ENCODE assay signal across 37 cellular contexts in genomic region chr4:173382349-173382748, GRCh38. TPM values are rescaled to one million over a fixed set of nuclear protein-coding genes. Genes with fewer than 3 reads are reported as not detected.
"Had no signal": no experiment of that assay in that cellular context is flagged by ENCODE, and none has a peak within 500 bp of the region (broad histone marks: within the 10 kb centered on the region; RNA-seq: fewer than 3 reads in every experiment).

No MANE protein-coding gene starts in this region.

- H3K9me3 Mint-ChIP-seq: activated B cell treated with CpG ODN at 0.5 μM for 24 hours; activated CD4-positive, alpha-beta memory T cell treated with anti-CD3 and anti-CD28 coated beads for 36 hours; activated CD8-positive, alpha-beta T cell treated with anti-CD3 and anti-CD28 coated beads for 36 hours; activated naive CD4-positive, alpha-beta T cell treated with anti-CD3 and anti-CD28 coated beads, Interleukin-2, amount 10 ng/mL, durations not matched to agents 7 days and 5 days; activated naive CD4-positive, alpha-beta T cell treated with anti-CD3 and anti-CD28 coated beads, Interleukin-2, amount 50 U/mL, for 24 hours; activated naive CD8-positive, alpha-beta T cell treated with anti-CD3 and anti-CD28 coated beads, Interleukin-2, amount 10 ng/mL, durations not matched to agents 7 days and 5 days; activated naive CD8-positive, alpha-beta T cell treated with anti-CD3 and anti-CD28 coated beads, Interleukin-2, amount 50 U/mL, for 24 hours; activated T-cell treated with anti-CD3 and anti-CD28 coated beads, Interleukin-2, amount 50 U/mL, for 24 hours; brain; central memory CD8-positive, alpha-beta T cell; T-helper 1 cell treated with Interleukin-12 subunit alpha and Interleukin-12 subunit beta and Interleukin-4 antibody, amounts not matched to agents 30 μg/mL and 1 μg/mL, for 36 hours; T-helper 2 cell treated with Interferon-gamma antibody and Interleukin-4, amounts not matched to agents 5 μg/mL and 100 μg/mL, for 36 hours had no signal

- ATAC-seq: activated CD8-positive, alpha-beta T cell treated with anti-CD3 and anti-CD28 coated beads for 36 hours; activated naive CD8-positive, alpha-beta T cell treated with anti-CD3 and anti-CD28 coated beads, Interleukin-2, amount 50 U/mL, for 24 hours had no signal

- H3K4me3 Mint-ChIP-seq: activated B cell treated with CpG ODN at 0.5 μM for 24 hours; activated CD4-positive, alpha-beta memory T cell treated with anti-CD3 and anti-CD28 coated beads for 36 hours; activated CD4-positive, alpha-beta T cell treated with anti-CD3 and anti-CD28 coated beads, Interleukin-2, amount 10 ng/mL, durations not matched to agents 24 days and 14 days; activated CD8-positive, alpha-beta T cell treated with anti-CD3 and anti-CD28 coated beads for 36 hours; activated naive CD4-positive, alpha-beta T cell treated with anti-CD3 and anti-CD28 coated beads, Interleukin-2, amount 10 ng/mL, durations not matched to agents 7 days and 5 days; activated naive CD4-positive, alpha-beta T cell treated with anti-CD3 and anti-CD28 coated beads, Interleukin-2, amount 50 U/mL, for 24 hours; activated naive CD8-positive, alpha-beta T cell; activated naive CD8-positive, alpha-beta T cell treated with anti-CD3 and anti-CD28 coated beads, Interleukin-2, amount 10 ng/mL, durations not matched to agents 7 days and 5 days; activated naive CD8-positive, alpha-beta T cell treated with anti-CD3 and anti-CD28 coated beads, Interleukin-2, amount 50 U/mL, for 24 hours; activated T-cell treated with anti-CD3 and anti-CD28 coated beads, Interleukin-2, amount 50 U/mL, for 24 hours; central memory CD8-positive, alpha-beta T cell; T-helper 1 cell treated with Interleukin-12 subunit alpha and Interleukin-12 subunit beta and Interleukin-4 antibody, amounts not matched to agents 30 μg/mL and 1 μg/mL, for 36 hours; T-helper 2 cell treated with Interferon-gamma antibody and Interleukin-4, amounts not matched to agents 5 μg/mL and 100 μg/mL, for 36 hours had no signal

- H3K27me3 Mint-ChIP-seq: activated B cell treated with CpG ODN at 0.5 μM for 24 hours; brain; central memory CD8-positive, alpha-beta T cell had no signal

- H3K27ac ChIP-seq: cardiac muscle cell, VCaP had no signal

- H3K27ac Mint-ChIP-seq: activated B cell treated with CpG ODN at 0.5 μM for 24 hours; activated CD4-positive, alpha-beta memory T cell treated with anti-CD3 and anti-CD28 coated beads for 36 hours; activated CD4-positive, alpha-beta T cell treated with anti-CD3 and anti-CD28 coated beads, Interleukin-2, amount 10 ng/mL, durations not matched to agents 24 days and 14 days; activated CD8-positive, alpha-beta T cell treated with anti-CD3 and anti-CD28 coated beads for 36 hours; activated naive CD4-positive, alpha-beta T cell treated with anti-CD3 and anti-CD28 coated beads, Interleukin-2, amount 10 ng/mL, durations not matched to agents 7 days and 5 days; activated naive CD4-positive, alpha-beta T cell treated with anti-CD3 and anti-CD28 coated beads, Interleukin-2, amount 50 U/mL, for 24 hours; activated naive CD8-positive, alpha-beta T cell; activated naive CD8-positive, alpha-beta T cell treated with anti-CD3 and anti-CD28 coated beads, Interleukin-2, amount 10 ng/mL, durations not matched to agents 7 days and 5 days; activated naive CD8-positive, alpha-beta T cell treated with anti-CD3 and anti-CD28 coated beads, Interleukin-2, amount 50 U/mL, for 24 hours; activated T-cell treated with anti-CD3 and anti-CD28 coated beads, Interleukin-2, amount 50 U/mL, for 24 hours; T-helper 1 cell treated with Interleukin-12 subunit alpha and Interleukin-12 subunit beta and Interleukin-4 antibody, amounts not matched to agents 30 μg/mL and 1 μg/mL, for 36 hours; T-helper 2 cell treated with Interferon-gamma antibody and Interleukin-4, amounts not matched to agents 5 μg/mL and 100 μg/mL, for 36 hours had no signal

- H3K36me3 Mint-ChIP-seq: activated naive CD4-positive, alpha-beta T cell treated with anti-CD3 and anti-CD28 coated beads, Interleukin-2, amount 50 U/mL, for 24 hours had no signal

- DNase-seq: activated B cell treated with CpG ODN at 0.5 μM for 24 hours; activated CD4-positive, alpha-beta memory T cell treated with anti-CD3 and anti-CD28 coated beads for 36 hours; activated CD4-positive, alpha-beta T cell treated with anti-CD3 and anti-CD28 coated beads for 4 hours; activated CD4-positive, alpha-beta T cell treated with anti-CD3 and anti-CD28 coated beads, Interleukin-2, amount 10 ng/mL, durations not matched to agents 24 days and 14 days; activated CD4-positive, alpha-beta T cell treated with anti-CD3 and anti-CD28 coated beads, Interleukin-2, amount 50 U/mL, for 1 hour; activated CD4-positive, alpha-beta T cell treated with anti-CD3 and anti-CD28 coated beads, Interleukin-2, amount 50 U/mL, for 4 hours; activated CD4-positive, CD25-positive, alpha-beta regulatory T cell treated with anti-CD3 and anti-CD28 coated beads, Interleukin-2, amount 50 U/mL, for 72 hours; activated CD8-positive, alpha-beta memory T cell treated with anti-CD3 and anti-CD28 coated beads, Interleukin-2, amount 50 U/mL, for 4 hours; activated CD8-positive, alpha-beta T cell treated with anti-CD3 and anti-CD28 coated beads for 36 hours; activated effector memory CD4-positive, alpha-beta T cell treated with anti-CD3 and anti-CD28 coated beads, Interleukin-2, amount 50 U/mL, for 16 hours; activated gamma-delta T cell treated with Interleukin-2 at 50 U/mL for 16 hours; activated naive CD4-positive, alpha-beta T cell; activated naive CD4-positive, alpha-beta T cell treated with anti-CD3 and anti-CD28 coated beads, Interleukin-2, amount 10 ng/mL, durations not matched to agents 7 days and 5 days; activated naive CD8-positive, alpha-beta T cell treated with anti-CD3 and anti-CD28 coated beads, Interleukin-2, amount 10 ng/mL, durations not matched to agents 7 days and 5 days; activated naive CD8-positive, alpha-beta T cell treated with anti-CD3 and anti-CD28 coated beads, Interleukin-2, amount 50 U/mL, for 24 hours; activated T-cell treated with anti-CD3 and anti-CD28 coated beads for 4 hours; activated T-cell treated with anti-CD3 and anti-CD28 coated beads, Interleukin-2, amount 50 U/mL, for 24 hours; activated T-cell treated with anti-CD3 and anti-CD28 coated beads, Interleukin-2, amount 50 U/mL, for 48 hours; amygdala; anterior cingulate cortex; caudate nucleus; cerebellar nuclear complex; T-helper 1 cell; T-helper 2 cell; T-helper 9 cell had no signal

- H3K4me3 ChIP-seq: ascending aorta, cardiac muscle cell had no signal

- H3K36me3 ChIP-seq: cardiac muscle cell had no signal

- H3K4me1 Mint-ChIP-seq: activated B cell treated with CpG ODN at 0.5 μM for 24 hours; activated naive CD4-positive, alpha-beta T cell treated with anti-CD3 and anti-CD28 coated beads, Interleukin-2, amount 10 ng/mL, durations not matched to agents 7 days and 5 days; activated naive CD4-positive, alpha-beta T cell treated with anti-CD3 and anti-CD28 coated beads, Interleukin-2, amount 50 U/mL, for 24 hours; activated naive CD8-positive, alpha-beta T cell treated with anti-CD3 and anti-CD28 coated beads, Interleukin-2, amount 10 ng/mL, durations not matched to agents 7 days and 5 days; activated naive CD8-positive, alpha-beta T cell treated with anti-CD3 and anti-CD28 coated beads, Interleukin-2, amount 50 U/mL, for 24 hours; central memory CD8-positive, alpha-beta T cell had no signal

- H3K9me3 ChIP-seq: ascending aorta had no signal

- H3K27me3 ChIP-seq: ascending aorta, cardiac muscle cell had no signal

- FAIRE-seq: bronchial epithelial cell, TTC549 had no signal

RNA-seq across cellular contexts. Expression of gene SCRG1, which starts 16.6 kb away (rescaled TPM):
- total RNA-seq: activated B cell treated with CpG ODN at 0.5 μM for 24 hours; activated CD4-positive, alpha-beta memory T cell treated with anti-CD3 and anti-CD28 coated beads for 36 hours; activated CD4-positive, alpha-beta T cell treated with anti-CD3 and anti-CD28 coated beads, Interleukin-2, amount 10 ng/mL, durations not matched to agents 24 days and 14 days; activated CD8-positive, alpha-beta memory T cell treated with anti-CD3 and anti-CD28 coated beads for 36 hours; activated CD8-positive, alpha-beta T cell treated with anti-CD3 and anti-CD28 coated beads for 36 hours; activated naive CD8-positive, alpha-beta T cell treated with anti-CD3 and anti-CD28 coated beads, Interleukin-2, amount 10 ng/mL, durations not matched to agents 7 days and 5 days; bronchial epithelial cell had no signal
